8 cellular contexts compared by ENCODE assay signal in the genomic region with DNA sequence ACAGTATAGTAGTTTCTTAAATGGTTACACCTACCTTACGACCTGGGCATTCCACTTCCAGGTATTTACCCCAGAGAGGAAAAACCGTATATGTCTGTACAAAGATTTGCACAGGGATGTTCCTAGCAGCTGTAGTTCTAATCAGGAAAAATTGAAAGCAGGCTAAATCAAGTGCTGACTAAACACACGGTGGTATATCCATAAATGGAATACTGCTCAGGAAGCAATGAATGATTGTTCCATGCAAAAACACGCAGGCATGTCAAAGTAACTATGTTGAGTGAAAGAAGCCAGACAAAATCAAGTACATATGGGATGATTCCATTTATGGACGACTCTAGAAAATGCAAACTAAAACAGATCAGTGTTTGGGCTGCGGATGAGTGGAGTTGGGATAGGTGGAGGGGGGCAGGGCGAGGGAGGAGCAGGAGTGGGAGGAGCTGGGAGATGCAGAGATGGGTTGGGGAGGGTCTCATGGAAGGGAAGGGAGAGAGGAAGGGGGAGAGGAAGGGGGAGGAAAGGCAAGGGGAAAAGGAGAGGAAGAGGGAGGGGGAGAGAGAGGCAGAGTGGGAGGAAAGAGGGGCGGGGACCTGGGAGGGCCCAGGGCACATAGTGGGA. TPM values are rescaled to one million over a fixed set of nuclear protein-coding genes. Genes with fewer than 3 reads are reported as not detected.
DNase-seq lines count a peak whose midpoint lies in the region; ATAC-seq and TF ChIP-seq lines count a peak whose summit lies in the region.

No MANE protein-coding gene starts in this region.

- H3K4me1 Mint-ChIP-seq in naive B cell, result peaks cover 21 to 22% (median 21%) of the 10 kb centered on the region in 3 donors

- peak overlapping the region; percentile 85 to 93 (median 90) for H3K4me3 Mint-ChIP-seq in naive B cell

- H3K4me1 ChIP-seq in HUES48 (ENCODE audit: control insufficient read depth, insufficient read depth, low read length), result peaks cover 20% of the 10 kb centered on the region

- H3K9me3 Mint-ChIP-seq in naive B cell, result peaks cover 6 to 33% (median 12%) of the 10 kb centered on the region in 7 donors

- H3K9ac ChIP-seq in HUES48 (ENCODE audit: low read depth, low read length), result no peak overlapping the region

- H3K27ac ChIP-seq in HUES48 (ENCODE audit: low read depth, low read length), result no peak overlapping the region

- DNase-seq in A172 (ENCODE audit: low spot score) (peak; percentile 8), cardiac fibroblast (ENCODE audit: low read depth in 2 of 2) (no peak), naive B cell (no peak), NK-92 (lab: John Stamatoyannopoulos, UW; ENCODE audit: unreplicated experiment) (no peak), NOMO-1 treated with dmso at 0.1 percent for 144 hours (lab: John Stamatoyannopoulos, UW; ENCODE audit: unreplicated experiment) (no peak), NCI-H187 treated with DMSO at 0.1 percent for 48 hours (lab: John Stamatoyannopoulos, UW) (no peak), NCI-H2107 treated with DMSO at 0.1 percent for 48 hours (lab: John Stamatoyannopoulos, UW; ENCODE audit: unreplicated experiment) (no peak)

- no peak for TF ChIP-seq CTCF in cardiac fibroblast (IDR thresholded peaks at IDR 0.05; ENCODE audit: low read depth, low read length)

- H3K36me3 ChIP-seq in HUES48 (ENCODE audit: control insufficient read depth, insufficient read depth, low read length), result no peaks in the 10 kb centered on the region

- no peak for ATAC-seq in naive B cell (ENCODE audit: low read depth in 2 of 2)

- H3K9me3 ChIP-seq in HUES48 (ENCODE audit: control insufficient read depth, insufficient read depth, low read length), result 0 out of 2 replicates have a peak, but pooled peaks cover 2% of the 10 kb centered on the region

- no peaks in the 10 kb centered on the region for H3K36me3 Mint-ChIP-seq in naive B cell

- H3K27ac Mint-ChIP-seq in naive B cell, result peak overlapping the region; percentile 18 to 95 (median 90)

- H3K4me3 ChIP-seq in HUES48 (ENCODE audit: low read depth, low read length) (0 out of 2 replicates have a peak overlapping the region, but pooled peaks have one; percentile 15), cardiac fibroblast (replicated peaks in 1 of 2; ENCODE audit: low read depth in 2 of 2, low read length in 2 of 2) (peak overlapping the region; percentile 66 to 70)

- no peaks in the 10 kb centered on the region for H3K27me3 ChIP-seq in HUES48 (ENCODE audit: control insufficient read depth, insufficient read depth, low read length)

- H3K27me3 Mint-ChIP-seq in naive B cell, result no peaks in the 10 kb centered on the region

RNA-seq across cellular contexts. Expression of a gene that starts 0.5 kb away (rescaled TPM):
- total RNA-seq in A172 (2014; rRNA removed; shearing (Covaris generic)), result 22.8 and 29.0 TPM in 2 replicates
- 1 to 10 TPM; 2.2 to 5.3 (median 3.1) TPM for polyA plus RNA-seq in naive B cell (ENCODE audit: low read depth in 6 of 6)
